Comparison of ENCODE assay signal across 1 cellular context in genomic region chr3:44337253-44337652, GRCh38.
TF ChIP-seq lines count a peak whose summit lies in the region.

No MANE protein-coding gene starts in this region.

TF ChIP-seq in HepG2, 621 proteins besides CTCF, POLR2A, EP300 and RAD21:
- TF ChIP-seq HNF4G (IDR thresholded peaks at IDR 0.05; ENCODE audit: borderline replicate concordance, low read depth, low read length) = peak; percentile 54; the same call in 1 of the 2 replicates
- no peak for TF ChIP-seq HNF4G (CRISPR knock-in tag; IDR thresholded peaks at IDR 0.05; ENCODE audit: borderline replicate concordance, low read depth)
- no peak for TF ChIP-seq ZFP62 (CRISPR knock-in tag; IDR thresholded peaks at IDR 0.05)
- peak; percentile 23; the same call in 1 of the 2 replicates for TF ChIP-seq HNF4A (CRISPR knock-in tag; IDR thresholded peaks at IDR 0.05)
- no peak for TF ChIP-seq HES4 (CRISPR knock-in tag; IDR thresholded peaks at IDR 0.05; ENCODE audit: borderline replicate concordance)
- TF ChIP-seq DR1 (CRISPR knock-in tag; IDR thresholded peaks at IDR 0.05) = no peak
